18 cellular contexts compared by ENCODE assay signal in the genomic region with DNA sequence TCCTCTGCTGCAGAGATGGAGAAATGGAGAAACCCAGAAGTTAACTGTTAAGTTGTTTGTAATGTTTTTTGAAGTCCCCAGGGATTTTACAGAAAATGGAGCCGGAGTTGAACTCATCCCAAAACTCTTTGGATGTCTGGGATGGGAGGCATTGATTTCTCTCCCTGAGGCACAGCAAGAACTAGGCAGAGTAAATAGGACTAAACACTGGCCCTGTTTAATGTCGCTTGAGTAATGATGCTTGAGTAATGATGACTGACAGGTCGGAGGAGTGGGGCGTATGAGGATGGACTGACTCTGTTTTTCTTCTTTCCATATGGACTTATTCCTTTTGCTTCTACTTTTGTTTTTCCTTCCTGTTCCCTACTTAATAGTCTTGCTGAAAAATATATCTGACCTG.
DNase-seq lines count a peak whose midpoint lies in the region; ATAC-seq and TF ChIP-seq lines count a peak whose summit lies in the region.
"Had no signal": no experiment of that assay in that cellular context is flagged by ENCODE, and none has a peak within 500 bp of the region (broad histone marks: within the 10 kb centered on the region; RNA-seq: fewer than 3 reads in every experiment).

No MANE protein-coding gene starts in this region.

- TF ChIP-seq POLR2A in sigmoid colon (IDR thresholded peaks at IDR 0.05), result no peak

- no peaks in the 10 kb centered on the region for H3K27me3 ChIP-seq in sigmoid colon
- H3K27me3 ChIP-seq: BLaER1 had no signal

- no peak for TF ChIP-seq CTCF in sigmoid colon (IDR thresholded peaks at IDR 0.05)

- H3K9me3 ChIP-seq in KOPT-K1 (ENCODE audit: insufficient read depth, low read length, poor library complexity, severe bottlenecking), result no peaks in the 10 kb centered on the region
- no peaks in the 10 kb centered on the region for H3K9me3 ChIP-seq in sigmoid colon

- 88 to 92% methylated on average over 4 of the region's 4 CpGs for WGBS in sigmoid colon, 2 donors

- no peak for TF ChIP-seq EP300 in sigmoid colon (IDR thresholded peaks at IDR 0.05)

- ATAC-seq in GM21515 (IDR thresholded peaks at IDR 0.05; ENCODE audit: unreplicated experiment), result no peak

- peaks cover 0 to 68% (median 54%) of the 10 kb centered on the region in 4 donors for H3K4me1 ChIP-seq in sigmoid colon

- peak overlapping the region; percentile 85 for H3K27ac ChIP-seq in KOPT-K1 (ENCODE audit: low read depth, low read length, poor library complexity, severe bottlenecking)
- peak overlapping the region in 3 of 4 donors; percentile 21 to 43 (median 22) for H3K27ac ChIP-seq in sigmoid colon
- H3K27ac ChIP-seq: BLaER1 had no signal

- H3K36me3 ChIP-seq in KOPT-K1 (ENCODE audit: insufficient read depth, low read length) (no peaks in the 10 kb centered on the region), sigmoid colon (no peaks in the 10 kb centered on the region)
- H3K36me3 ChIP-seq: BLaER1 had no signal

- H3K4me3 ChIP-seq in sigmoid colon, result no peak overlapping the region
- H3K4me3 ChIP-seq: BLaER1 had no signal

- intact Hi-C loops in sigmoid colon (cut with DNase I), result no loop called here

- DNase-seq in NCI-H2171 treated with DMSO at 0.1 percent for 48 hours (lab: John Stamatoyannopoulos, UW) (peak; percentile 54), NCI-H2171 (lab: John Stamatoyannopoulos, UW) (no peak), fibroblast of peridontal ligament (ENCODE audit: extremely low read depth) (peak; percentile 43), sigmoid colon (no peak), cerebellar cortex (ENCODE audit: low spot score) (no peak), NCI-H1436 (lab: John Stamatoyannopoulos, UW) (no peak)
- DNase-seq: 8988T; CD8-positive, alpha-beta memory T cell; DMS79 treated with DMSO at 0.1 percent for 48 hours; HCEC 1CT; Karpas-422; MM.1S; NCI-H1092 treated with DMSO at 0.1 percent for 48 hours; NCI-H187; RPMI8226 had no signal

Comparison
In these comparisons a context has a peak if more than half of its experiments do, and no peak if none do; other contexts are left out.
1. DNase-seq: peak in NCI-H2171 treated with DMSO at 0.1 percent for 48 hours (single experiment) and fibroblast of peridontal ligament (single experiment); none in NCI-H2171 (single experiment), sigmoid colon (single experiment), cerebellar cortex (single experiment) and NCI-H1436 (single experiment).